Comparison of ENCODE assay signal across 26 cellular contexts in genomic region chr3:95394286-95394685, GRCh38.
"Had no signal": no experiment of that assay in that cellular context is flagged by ENCODE, and none has a peak within 500 bp of the region (broad histone marks: within the 10 kb centered on the region; RNA-seq: fewer than 3 reads in every experiment).

No MANE protein-coding gene starts in this region.

- H3K27me3 ChIP-seq: ascending aorta, breast epithelium, cardiac muscle cell, colonic mucosa, esophagus squamous epithelium, gastroesophageal sphincter, heart right ventricle, hepatocyte had no signal

- H3K27ac ChIP-seq: ascending aorta, breast epithelium, cardiac muscle cell, colonic mucosa, epithelial cell of prostate, esophagus squamous epithelium, gastroesophageal sphincter, heart right ventricle, hepatocyte had no signal

- H3K9me3 ChIP-seq: ascending aorta, breast epithelium, colonic mucosa, esophagus squamous epithelium, gastroesophageal sphincter, heart right ventricle had no signal

- H3K36me3 ChIP-seq: ascending aorta, breast epithelium, cardiac muscle cell, colonic mucosa, esophagus squamous epithelium, gastroesophageal sphincter, heart right ventricle had no signal

- H3K4me3 ChIP-seq: ascending aorta, breast epithelium, cardiac muscle cell, colonic mucosa, esophagus squamous epithelium, gastroesophageal sphincter, heart right ventricle, hepatocyte had no signal

- DNase-seq: activated CD4-positive, alpha-beta memory T cell treated with anti-CD3 and anti-CD28 coated beads, Interleukin-2, amount 10 ng/mL, durations not matched to agents 7 days and 5 days; activated CD4-positive, alpha-beta T cell treated with anti-CD3 and anti-CD28 coated beads for 1 hour; activated CD4-positive, alpha-beta T cell treated with anti-CD3 and anti-CD28 coated beads for 4 hours; activated CD4-positive, alpha-beta T cell treated with anti-CD3 and anti-CD28 coated beads, Interleukin-2, amount 10 ng/mL, durations not matched to agents 7 days and 5 days; activated CD4-positive, alpha-beta T cell treated with anti-CD3 and anti-CD28 coated beads, Interleukin-2, amount 50 U/mL, for 4 hours; activated CD8-positive, alpha-beta memory T cell treated with anti-CD3 and anti-CD28 coated beads, Interleukin-2, amount 50 U/mL, for 48 hours; activated gamma-delta T cell; activated naive CD4-positive, alpha-beta T cell; activated naive CD4-positive, alpha-beta T cell treated with anti-CD3 and anti-CD28 coated beads, Interleukin-2, amount 10 ng/mL, durations not matched to agents 7 days and 5 days; activated naive CD8-positive, alpha-beta T cell treated with anti-CD3 and anti-CD28 coated beads, Interleukin-2, amount 10 ng/mL, durations not matched to agents 7 days and 5 days; activated T-cell treated with anti-CD3 and anti-CD28 coated beads for 4 hours; activated T-cell treated with anti-CD3 and anti-CD28 coated beads, Interleukin-2, amount 50 U/mL, for 24 hours; activated T-cell treated with anti-CD3 and anti-CD28 coated beads, Interleukin-2, amount 50 U/mL, for 72 hours; central memory CD4-positive, alpha-beta T cell; colonic mucosa; effector CD8-positive, alpha-beta T cell; esophagus squamous epithelium; foreskin melanocyte; heart right ventricle; T-helper 2 cell had no signal
